ENCODE assay signal across 1 cellular context in the genomic region with DNA sequence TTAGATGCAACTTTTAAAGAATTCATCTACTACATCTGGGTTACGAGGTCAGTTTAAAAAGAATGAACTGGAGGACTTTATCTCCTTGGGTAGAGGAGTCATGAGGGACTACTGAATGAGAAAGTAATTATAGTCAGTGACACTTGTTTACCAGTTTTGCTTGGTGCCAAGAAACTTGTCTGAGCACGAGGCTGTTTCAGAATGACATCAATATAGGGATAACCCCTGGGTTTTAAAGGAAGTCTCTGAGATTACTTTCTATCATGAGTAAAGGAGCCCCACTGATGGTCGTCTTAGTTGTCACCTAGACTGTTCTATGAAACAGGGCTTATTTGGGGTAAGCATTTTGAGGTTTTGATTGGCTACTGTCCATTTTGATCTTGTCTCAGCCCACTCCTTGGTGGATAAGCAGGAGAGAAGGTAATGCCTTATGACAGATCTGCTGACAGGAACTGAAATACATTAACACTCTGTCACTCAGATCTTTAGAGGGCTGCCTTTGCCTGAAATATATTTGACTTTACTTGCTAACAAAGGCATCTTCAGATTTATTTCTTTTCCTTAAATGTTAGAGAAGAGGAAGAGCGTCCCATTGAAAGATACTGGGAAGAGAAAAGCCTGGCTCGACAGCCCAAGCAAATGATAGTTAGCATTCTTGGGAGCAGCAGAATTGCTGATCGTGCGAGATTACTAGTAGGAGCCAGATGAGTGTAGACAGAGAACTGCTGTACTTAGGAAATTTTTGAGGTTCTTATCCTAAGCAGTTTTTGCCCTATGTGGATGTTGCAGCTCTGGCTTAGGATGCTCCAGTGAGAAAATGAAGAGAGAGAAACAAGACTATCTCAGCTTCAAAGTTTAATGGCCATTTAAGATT.
TF ChIP-seq lines count a peak whose summit lies in the region.

No MANE protein-coding gene starts in this region.

TF ChIP-seq in GM12878, 131 proteins besides CTCF, POLR2A, EP300 and RAD21 (continued from another document):
- TF ChIP-seq POLR2AphosphoS2 (IDR thresholded peaks at IDR 0.05; ENCODE audit: low read depth, low read length) (no peak), RUNX3 (IDR thresholded peaks at IDR 0.05; ENCODE audit: low read length) (0 out of 2 replicates have a peak, but pooled peaks have one; percentile 16), ZBED1 (IDR thresholded peaks at IDR 0.05; ENCODE audit: borderline replicate concordance) (no peak), HDAC6 (IDR thresholded peaks at IDR 0.05; ENCODE audit: unreplicated experiment) (no peak), MTA2 (IDR thresholded peaks at IDR 0.05; ENCODE audit: low read depth) (peak; percentile 75; the same call in 1 of the 2 replicates), TAF1 (IDR thresholded peaks at IDR 0.05; ENCODE audit: borderline replicate concordance, low read depth, low read length) (no peak), HDGF (IDR thresholded peaks at IDR 0.05) (no peak), FOXM1 (IDR thresholded peaks at IDR 0.05; ENCODE audit: low read depth, low read length) (no peak), IKZF2 (IDR thresholded peaks at IDR 0.05) (peak in 1 of 2 experiments; percentile 40; a peak in 2 of 4 replicates), BHLHE40 (IDR thresholded peaks at IDR 0.05; ENCODE audit: borderline replicate concordance in 1 of 2, low read depth in 2 of 2, low read length in 1 of 2) (peak; percentile 75 to 77; a peak in 3 of 4 replicates), RAD51 (IDR thresholded peaks at IDR 0.05) (0 out of 2 replicates have a peak, but pooled peaks have one; percentile 17), JUNB (IDR thresholded peaks at IDR 0.05) (0 out of 2 replicates have a peak, but pooled peaks have one; percentile 26), IKZF1 (conservative IDR thresholded peaks at IDR 0.05) (peak; percentile 26; the same call in 1 of the 2 replicates), BCL11A (IDR thresholded peaks at IDR 0.05; ENCODE audit: low read depth, low read length) (0 out of 2 replicates have a peak, but pooled peaks have one; percentile 38), MXI1 (IDR thresholded peaks at IDR 0.05; ENCODE audit: low read depth, low read length) (0 out of 2 replicates have a peak, but pooled peaks have one; percentile 16), HDAC2 (IDR thresholded peaks at IDR 0.05) (no peak), CEBPB (IDR thresholded peaks at IDR 0.05; ENCODE audit: borderline replicate concordance in 1 of 2, low read depth in 2 of 2, low read length in 2 of 2) (no peak), SPI1 (IDR thresholded peaks at IDR 0.05; ENCODE audit: borderline replicate concordance, insufficient read depth, low read depth, low read length) (0 out of 2 replicates have a peak, but pooled peaks have one; percentile 13), GATAD2B (conservative IDR thresholded peaks at IDR 0.05; ENCODE audit: low read depth) (no peak), ASH2L (IDR thresholded peaks at IDR 0.05; ENCODE audit: borderline replicate concordance, low read depth) (no peak), WRNIP1 (IDR thresholded peaks at IDR 0.05; ENCODE audit: borderline replicate concordance, low read depth, low read length) (no peak), ESRRA (IDR thresholded peaks at IDR 0.05; ENCODE audit: low read length) (no peak), GABPA (IDR thresholded peaks at IDR 0.05; ENCODE audit: low read depth) (no peak), SIN3A (IDR thresholded peaks at IDR 0.05; ENCODE audit: low read depth, low read length) (no peak), MYB (IDR thresholded peaks at IDR 0.05; ENCODE audit: borderline replicate concordance, low read depth, low read length) (no peak), TBL1XR1 (IDR thresholded peaks at IDR 0.05; ENCODE audit: low read depth, low read length) (no peak)
- TF ChIP-seq, protein P1, sequence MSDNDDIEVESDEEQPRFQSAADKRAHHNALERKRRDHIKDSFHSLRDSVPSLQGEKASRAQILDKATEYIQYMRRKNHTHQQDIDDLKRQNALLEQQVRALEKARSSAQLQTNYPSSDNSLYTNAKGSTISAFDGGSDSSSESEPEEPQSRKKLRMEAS (IDR thresholded peaks at IDR 0.05; ENCODE audit: low read depth, low read length): no peak
- TF ChIP-seq, protein P2, sequence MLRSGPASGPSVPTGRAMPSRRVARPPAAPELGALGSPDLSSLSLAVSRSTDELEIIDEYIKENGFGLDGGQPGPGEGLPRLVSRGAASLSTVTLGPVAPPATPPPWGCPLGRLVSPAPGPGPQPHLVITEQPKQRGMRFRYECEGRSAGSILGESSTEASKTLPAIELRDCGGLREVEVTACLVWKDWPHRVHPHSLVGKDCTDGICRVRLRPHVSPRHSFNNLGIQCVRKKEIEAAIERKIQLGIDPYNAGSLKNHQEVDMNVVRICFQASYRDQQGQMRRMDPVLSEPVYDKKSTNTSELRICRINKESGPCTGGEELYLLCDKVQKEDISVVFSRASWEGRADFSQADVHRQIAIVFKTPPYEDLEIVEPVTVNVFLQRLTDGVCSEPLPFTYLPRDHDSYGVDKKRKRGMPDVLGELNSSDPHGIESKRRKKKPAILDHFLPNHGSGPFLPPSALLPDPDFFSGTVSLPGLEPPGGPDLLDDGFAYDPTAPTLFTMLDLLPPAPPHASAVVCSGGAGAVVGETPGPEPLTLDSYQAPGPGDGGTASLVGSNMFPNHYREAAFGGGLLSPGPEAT (IDR thresholded peaks at IDR 0.05; ENCODE audit: low read depth): peak; percentile 38; the same call in 1 of the 2 replicates
- TF ChIP-seq, protein P3, sequence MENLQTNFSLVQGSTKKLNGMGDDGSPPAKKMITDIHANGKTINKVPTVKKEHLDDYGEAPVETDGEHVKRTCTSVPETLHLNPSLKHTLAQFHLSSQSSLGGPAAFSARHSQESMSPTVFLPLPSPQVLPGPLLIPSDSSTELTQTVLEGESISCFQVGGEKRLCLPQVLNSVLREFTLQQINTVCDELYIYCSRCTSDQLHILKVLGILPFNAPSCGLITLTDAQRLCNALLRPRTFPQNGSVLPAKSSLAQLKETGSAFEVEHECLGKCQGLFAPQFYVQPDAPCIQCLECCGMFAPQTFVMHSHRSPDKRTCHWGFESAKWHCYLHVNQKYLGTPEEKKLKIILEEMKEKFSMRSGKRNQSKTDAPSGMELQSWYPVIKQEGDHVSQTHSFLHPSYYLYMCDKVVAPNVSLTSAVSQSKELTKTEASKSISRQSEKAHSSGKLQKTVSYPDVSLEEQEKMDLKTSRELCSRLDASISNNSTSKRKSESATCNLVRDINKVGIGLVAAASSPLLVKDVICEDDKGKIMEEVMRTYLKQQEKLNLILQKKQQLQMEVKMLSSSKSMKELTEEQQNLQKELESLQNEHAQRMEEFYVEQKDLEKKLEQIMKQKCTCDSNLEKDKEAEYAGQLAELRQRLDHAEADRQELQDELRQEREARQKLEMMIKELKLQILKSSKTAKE (IDR thresholded peaks at IDR 0.05; ENCODE audit: low read depth, poor library complexity, severe bottlenecking): peak; percentile 65
- TF ChIP-seq, protein P4, sequence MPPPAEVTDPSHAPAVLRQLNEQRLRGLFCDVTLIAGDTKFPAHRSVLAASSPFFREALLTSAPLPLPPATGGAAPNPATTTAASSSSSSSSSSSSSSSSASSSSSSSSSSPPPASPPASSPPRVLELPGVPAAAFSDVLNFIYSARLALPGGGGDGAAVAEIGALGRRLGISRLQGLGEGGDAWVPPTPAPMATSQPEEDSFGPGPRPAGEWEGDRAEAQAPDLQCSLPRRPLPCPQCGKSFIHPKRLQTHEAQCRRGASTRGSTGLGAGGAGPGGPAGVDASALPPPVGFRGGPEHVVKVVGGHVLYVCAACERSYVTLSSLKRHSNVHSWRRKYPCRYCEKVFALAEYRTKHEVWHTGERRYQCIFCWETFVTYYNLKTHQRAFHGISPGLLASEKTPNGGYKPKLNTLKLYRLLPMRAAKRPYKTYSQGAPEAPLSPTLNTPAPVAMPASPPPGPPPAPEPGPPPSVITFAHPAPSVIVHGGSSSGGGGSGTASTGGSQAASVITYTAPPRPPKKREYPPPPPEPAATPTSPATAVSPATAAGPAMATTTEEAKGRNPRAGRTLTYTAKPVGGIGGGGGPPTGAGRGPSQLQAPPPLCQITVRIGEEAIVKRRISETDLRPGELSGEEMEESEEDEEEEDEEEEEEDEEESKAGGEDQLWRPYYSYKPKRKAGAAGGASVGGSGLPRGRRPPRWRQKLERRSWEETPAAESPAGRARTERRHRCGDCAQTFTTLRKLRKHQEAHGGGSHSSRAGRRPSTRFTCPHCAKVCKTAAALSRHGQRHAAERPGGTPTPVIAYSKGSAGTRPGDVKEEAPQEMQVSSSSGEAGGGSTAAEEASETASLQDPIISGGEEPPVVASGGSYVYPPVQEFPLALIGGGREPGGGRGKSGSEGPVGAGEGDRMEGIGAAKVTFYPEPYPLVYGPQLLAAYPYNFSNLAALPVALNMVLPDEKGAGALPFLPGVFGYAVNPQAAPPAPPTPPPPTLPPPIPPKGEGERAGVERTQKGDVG (CRISPR knock-in tag; IDR thresholded peaks at IDR 0.05): no peak
- TF ChIP-seq, protein P5, sequence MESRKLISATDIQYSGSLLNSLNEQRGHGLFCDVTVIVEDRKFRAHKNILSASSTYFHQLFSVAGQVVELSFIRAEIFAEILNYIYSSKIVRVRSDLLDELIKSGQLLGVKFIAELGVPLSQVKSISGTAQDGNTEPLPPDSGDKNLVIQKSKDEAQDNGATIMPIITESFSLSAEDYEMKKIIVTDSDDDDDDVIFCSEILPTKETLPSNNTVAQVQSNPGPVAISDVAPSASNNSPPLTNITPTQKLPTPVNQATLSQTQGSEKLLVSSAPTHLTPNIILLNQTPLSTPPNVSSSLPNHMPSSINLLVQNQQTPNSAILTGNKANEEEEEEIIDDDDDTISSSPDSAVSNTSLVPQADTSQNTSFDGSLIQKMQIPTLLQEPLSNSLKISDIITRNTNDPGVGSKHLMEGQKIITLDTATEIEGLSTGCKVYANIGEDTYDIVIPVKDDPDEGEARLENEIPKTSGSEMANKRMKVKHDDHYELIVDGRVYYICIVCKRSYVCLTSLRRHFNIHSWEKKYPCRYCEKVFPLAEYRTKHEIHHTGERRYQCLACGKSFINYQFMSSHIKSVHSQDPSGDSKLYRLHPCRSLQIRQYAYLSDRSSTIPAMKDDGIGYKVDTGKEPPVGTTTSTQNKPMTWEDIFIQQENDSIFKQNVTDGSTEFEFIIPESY (IDR thresholded peaks at IDR 0.05): no peak
- TF ChIP-seq, protein P6, sequence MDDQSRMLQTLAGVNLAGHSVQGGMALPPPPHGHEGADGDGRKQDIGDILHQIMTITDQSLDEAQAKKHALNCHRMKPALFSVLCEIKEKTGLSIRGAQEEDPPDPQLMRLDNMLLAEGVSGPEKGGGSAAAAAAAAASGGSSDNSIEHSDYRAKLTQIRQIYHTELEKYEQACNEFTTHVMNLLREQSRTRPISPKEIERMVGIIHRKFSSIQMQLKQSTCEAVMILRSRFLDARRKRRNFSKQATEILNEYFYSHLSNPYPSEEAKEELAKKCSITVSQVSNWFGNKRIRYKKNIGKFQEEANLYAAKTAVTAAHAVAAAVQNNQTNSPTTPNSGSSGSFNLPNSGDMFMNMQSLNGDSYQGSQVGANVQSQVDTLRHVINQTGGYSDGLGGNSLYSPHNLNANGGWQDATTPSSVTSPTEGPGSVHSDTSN (IDR thresholded peaks at IDR 0.05; ENCODE audit: insufficient replicate concordance, low read depth, low read length): no peak
- TF ChIP-seq, protein P7, sequence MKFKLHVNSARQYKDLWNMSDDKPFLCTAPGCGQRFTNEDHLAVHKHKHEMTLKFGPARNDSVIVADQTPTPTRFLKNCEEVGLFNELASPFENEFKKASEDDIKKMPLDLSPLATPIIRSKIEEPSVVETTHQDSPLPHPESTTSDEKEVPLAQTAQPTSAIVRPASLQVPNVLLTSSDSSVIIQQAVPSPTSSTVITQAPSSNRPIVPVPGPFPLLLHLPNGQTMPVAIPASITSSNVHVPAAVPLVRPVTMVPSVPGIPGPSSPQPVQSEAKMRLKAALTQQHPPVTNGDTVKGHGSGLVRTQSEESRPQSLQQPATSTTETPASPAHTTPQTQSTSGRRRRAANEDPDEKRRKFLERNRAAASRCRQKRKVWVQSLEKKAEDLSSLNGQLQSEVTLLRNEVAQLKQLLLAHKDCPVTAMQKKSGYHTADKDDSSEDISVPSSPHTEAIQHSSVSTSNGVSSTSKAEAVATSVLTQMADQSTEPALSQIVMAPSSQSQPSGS (IDR thresholded peaks at IDR 0.05; ENCODE audit: low read length): peak; percentile 66; the same call in 1 of the 2 replicates
- TF ChIP-seq, protein P8, sequence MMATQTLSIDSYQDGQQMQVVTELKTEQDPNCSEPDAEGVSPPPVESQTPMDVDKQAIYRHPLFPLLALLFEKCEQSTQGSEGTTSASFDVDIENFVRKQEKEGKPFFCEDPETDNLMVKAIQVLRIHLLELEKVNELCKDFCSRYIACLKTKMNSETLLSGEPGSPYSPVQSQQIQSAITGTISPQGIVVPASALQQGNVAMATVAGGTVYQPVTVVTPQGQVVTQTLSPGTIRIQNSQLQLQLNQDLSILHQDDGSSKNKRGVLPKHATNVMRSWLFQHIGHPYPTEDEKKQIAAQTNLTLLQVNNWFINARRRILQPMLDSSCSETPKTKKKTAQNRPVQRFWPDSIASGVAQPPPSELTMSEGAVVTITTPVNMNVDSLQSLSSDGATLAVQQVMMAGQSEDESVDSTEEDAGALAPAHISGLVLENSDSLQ (IDR thresholded peaks at IDR 0.05): peak; percentile 94
